22 cellular contexts compared by ENCODE assay signal in the genomic region with DNA sequence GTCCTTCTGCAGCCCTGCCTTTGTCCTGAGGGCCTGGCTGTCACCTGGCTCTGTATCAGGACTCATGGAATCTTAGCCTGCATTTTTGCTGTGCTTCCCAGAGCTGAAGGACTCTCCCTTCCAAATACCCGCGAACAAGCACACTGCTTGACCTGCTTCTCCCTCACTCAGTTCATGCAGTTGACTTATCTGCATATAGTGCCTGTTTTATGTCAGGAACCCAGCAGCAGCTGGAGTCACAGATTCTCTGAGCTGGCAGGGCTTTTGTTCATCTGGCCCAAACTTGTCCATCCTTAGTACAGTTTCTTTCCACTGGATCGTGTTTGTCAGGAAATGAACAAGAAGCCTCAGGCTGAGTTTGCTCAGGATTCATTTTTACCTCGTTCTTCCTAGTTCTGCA.
A peak's percentile ranks its signal among the peaks of the same experiment; 100 is the strongest.
DNase-seq lines count a peak whose midpoint lies in the region; TF ChIP-seq lines count a peak whose summit lies in the region.
"Had no signal": no experiment of that assay in that cellular context is flagged by ENCODE, and none has a peak within 500 bp of the region (broad histone marks: within the 10 kb centered on the region; RNA-seq: fewer than 3 reads in every experiment).

No MANE protein-coding gene starts in this region.

- H3K27me3 Mint-ChIP-seq in glutamatergic neuron (ENCODE audit: unreplicated experiment): peaks cover 4% of the 10 kb centered on the region
- H3K27me3 Mint-ChIP-seq: central memory CD8-positive, alpha-beta T cell had no signal

- no peak overlapping the region for H3K4me3 ChIP-seq in HL-60 (replicated peaks; ENCODE audit: insufficient read depth, low read length)
- H3K4me3 ChIP-seq in fibroblast of the aortic adventitia (ENCODE audit: low read depth, low read length): no peak overlapping the region
- H3K4me3 ChIP-seq: GM23338, thoracic aorta had no signal

- no peak for DNase-seq in HL-60 (ENCODE audit: low read depth in 1 of 2, low spot score in 1 of 2)
- peak; percentile 25 for DNase-seq in SK-N-DZ (ENCODE audit: low spot score)
- DNase-seq in fibroblast of the aortic adventitia (ENCODE audit: low read depth): peak; percentile 86
- peak; percentile 37 for DNase-seq in pons (ENCODE audit: low spot score)
- DNase-seq in retina: no peak
- no peak for DNase-seq in DMS53 (lab: John Stamatoyannopoulos, UW)
- DNase-seq in glutamatergic neuron: no peak
- DNase-seq: activated CD8-positive, alpha-beta memory T cell treated with anti-CD3 and anti-CD28 coated beads, Interleukin-2, amount 50 U/mL, for 48 hours; activated gamma-delta T cell treated with Interleukin-2 at 50 U/mL for 16 hours; amniotic stem cell; Caco-2; hippocampal formation; NCI-H1105; NCI-H2107; NCI-H510A; nephron progenitor cell; NK-92 treated with Interleukin-12 subunit alpha and Interleukin-12 subunit beta, amount 100 ng/mL, for 24 hours; RPMI8226; stimulated activated CD4-positive, alpha-beta T cell treated with anti-CD3 and anti-CD28 coated beads, Interleukin-12 subunit alpha, Interleukin-12 subunit beta, amount 100 ng/mL, for 4 hours had no signal

- no peak overlapping the region for H3K4me3 Mint-ChIP-seq in glutamatergic neuron (ENCODE audit: unreplicated experiment)
- H3K4me3 Mint-ChIP-seq: central memory CD8-positive, alpha-beta T cell; GM23338; nephron progenitor cell had no signal

- H3K27me3 ChIP-seq in HL-60 (ENCODE audit: insufficient read depth, poor library complexity, severe bottlenecking): no peaks in the 10 kb centered on the region

- peaks cover 32% of the 10 kb centered on the region for H3K4me1 Mint-ChIP-seq in glutamatergic neuron (ENCODE audit: low read depth, unreplicated experiment)

- peaks cover 3% of the 10 kb centered on the region for H3K9me3 Mint-ChIP-seq in glutamatergic neuron (ENCODE audit: unreplicated experiment)
- H3K9me3 Mint-ChIP-seq: central memory CD8-positive, alpha-beta T cell; nephron progenitor cell had no signal

- peaks cover 5% of the 10 kb centered on the region for H3K36me3 Mint-ChIP-seq in glutamatergic neuron (ENCODE audit: unreplicated experiment)

- H3K27ac Mint-ChIP-seq in glutamatergic neuron (ENCODE audit: unreplicated experiment): no peak overlapping the region
- H3K27ac Mint-ChIP-seq: GM23338, nephron progenitor cell had no signal

- TF ChIP-seq CTCF in HL-60 (IDR thresholded peaks at IDR 0.05; ENCODE audit: insufficient read depth, low read length) (no peak), fibroblast of the aortic adventitia (IDR thresholded peaks at IDR 0.05; ENCODE audit: insufficient read depth, low read length) (no peak), glutamatergic neuron (IDR thresholded peaks at IDR 0.05; ENCODE audit: partially characterized antibody, unreplicated experiment) (no peak)

- H3K27ac ChIP-seq in HL-60 (replicated peaks): peak overlapping the region; percentile 70
- H3K27ac ChIP-seq: thoracic aorta had no signal

Comparison
In these comparisons a context has a peak if more than half of its experiments do, and no peak if none do; other contexts are left out.
1. DNase-seq: peak in SK-N-DZ (single experiment), fibroblast of the aortic adventitia (single experiment) and pons (single experiment); none in HL-60 (0 of 2), retina (single experiment), DMS53 (single experiment) and glutamatergic neuron (single experiment).